ENCODE assay signal across 18 cellular contexts in genomic region chr4:77834403-77834802, GRCh38. TPM values are rescaled to one million over a fixed set of nuclear protein-coding genes. Genes with fewer than 3 reads are reported as not detected.
DNase-seq lines count a peak whose midpoint lies in the region; ATAC-seq and TF ChIP-seq lines count a peak whose summit lies in the region.
"Had no signal": no experiment of that assay in that cellular context is flagged by ENCODE, and none has a peak within 500 bp of the region (broad histone marks: within the 10 kb centered on the region; RNA-seq: fewer than 3 reads in every experiment).

No MANE protein-coding gene starts in this region.

- no peaks in the 10 kb centered on the region for H3K36me3 Mint-ChIP-seq in activated CD8-positive, alpha-beta T cell treated with anti-CD3 and anti-CD28 coated beads for 36 hours (ENCODE audit: low read depth)
- H3K36me3 Mint-ChIP-seq in activated CD8-positive, alpha-beta T cell treated with anti-CD3 and anti-CD28 coated beads, Interleukin-2, amount 10 ng/mL, durations not matched to agents 7 days and 5 days (ENCODE audit: low read depth): no peaks in the 10 kb centered on the region
- peaks cover 2% of the 10 kb centered on the region for H3K36me3 Mint-ChIP-seq in activated T-helper 1 cell treated with anti-CD3 and anti-CD28 coated beads, Interleukin-12 subunit alpha, Interleukin-12 subunit beta, Interleukin-2, Interleukin-4 antibody, amounts not matched to agents 30 ng/mL and 10 ng/mL and 1 ng/mL, durations not matched to agents 14 hours and 24 hours and 36 hours (ENCODE audit: low read depth)
- no peaks in the 10 kb centered on the region for H3K36me3 Mint-ChIP-seq in stimulated activated naive CD8-positive, alpha-beta T cell treated with anti-CD3 and anti-CD28 coated beads, Interleukin-15, Interleukin-2, amounts not matched to agents 100 ng/mL and 50 ng/mL, for 24 hours (ENCODE audit: low read depth)
- H3K36me3 Mint-ChIP-seq: CD4-positive, CD25-positive, alpha-beta regulatory T cell; CD8-positive, alpha-beta memory T cell had no signal

- H3K9me3 Mint-ChIP-seq in activated CD8-positive, alpha-beta T cell treated with anti-CD3 and anti-CD28 coated beads for 36 hours: no peaks in the 10 kb centered on the region
- H3K9me3 Mint-ChIP-seq in activated CD8-positive, alpha-beta T cell treated with anti-CD3 and anti-CD28 coated beads, Interleukin-2, amount 10 ng/mL, durations not matched to agents 7 days and 5 days (ENCODE audit: insufficient read depth): no peaks in the 10 kb centered on the region
- H3K9me3 Mint-ChIP-seq in activated T-helper 1 cell treated with anti-CD3 and anti-CD28 coated beads, Interleukin-12 subunit alpha, Interleukin-12 subunit beta, Interleukin-2, Interleukin-4 antibody, amounts not matched to agents 30 ng/mL and 10 ng/mL and 1 ng/mL, durations not matched to agents 14 hours and 24 hours and 36 hours: no peaks in the 10 kb centered on the region
- H3K9me3 Mint-ChIP-seq in stimulated activated naive CD8-positive, alpha-beta T cell treated with anti-CD3 and anti-CD28 coated beads, Interleukin-15, Interleukin-2, amounts not matched to agents 100 ng/mL and 50 ng/mL, for 24 hours: no peaks in the 10 kb centered on the region
- H3K9me3 Mint-ChIP-seq: CD4-positive, CD25-positive, alpha-beta regulatory T cell; CD8-positive, alpha-beta memory T cell had no signal

- POLR2A ChIA-PET in activated CD8-positive, alpha-beta T cell treated with anti-CD3 and anti-CD28 coated beads for 36 hours (lab: Charles Lee): interaction anchor here (2.0 kb wide), 1 partner anchor 14 kb away, joined by 6 read pairs; no protein-coding TSS in a partner anchor
- POLR2A ChIA-PET in activated CD8-positive, alpha-beta T cell treated with anti-CD3 and anti-CD28 coated beads, Interleukin-2, amount 10 ng/mL, durations not matched to agents 7 days and 5 days (lab: Charles Lee): no interaction called here

- H3K4me1 Mint-ChIP-seq in activated CD8-positive, alpha-beta T cell treated with anti-CD3 and anti-CD28 coated beads for 36 hours (ENCODE audit: low read depth): peaks cover 18% of the 10 kb centered on the region
- H3K4me1 Mint-ChIP-seq in activated CD8-positive, alpha-beta T cell treated with anti-CD3 and anti-CD28 coated beads, Interleukin-2, amount 10 ng/mL, durations not matched to agents 7 days and 5 days (ENCODE audit: low read depth): no peaks in the 10 kb centered on the region
- peaks cover 7% of the 10 kb centered on the region for H3K4me1 Mint-ChIP-seq in activated T-helper 1 cell treated with anti-CD3 and anti-CD28 coated beads, Interleukin-12 subunit alpha, Interleukin-12 subunit beta, Interleukin-2, Interleukin-4 antibody, amounts not matched to agents 30 ng/mL and 10 ng/mL and 1 ng/mL, durations not matched to agents 14 hours and 24 hours and 36 hours (ENCODE audit: low read depth)
- H3K4me1 Mint-ChIP-seq in stimulated activated naive CD8-positive, alpha-beta T cell treated with anti-CD3 and anti-CD28 coated beads, Interleukin-15, Interleukin-2, amounts not matched to agents 100 ng/mL and 50 ng/mL, for 24 hours (ENCODE audit: low read depth): peaks cover 17% of the 10 kb centered on the region

- no peak for TF ChIP-seq CTCF in activated CD8-positive, alpha-beta T cell treated with anti-CD3 and anti-CD28 coated beads for 36 hours (IDR thresholded peaks at IDR 0.05)

- no peak overlapping the region for H3K27ac Mint-ChIP-seq in activated CD8-positive, alpha-beta T cell treated with anti-CD3 and anti-CD28 coated beads for 36 hours
- no peak overlapping the region for H3K27ac Mint-ChIP-seq in activated CD8-positive, alpha-beta T cell treated with anti-CD3 and anti-CD28 coated beads, Interleukin-2, amount 10 ng/mL, durations not matched to agents 7 days and 5 days
- H3K27ac Mint-ChIP-seq in activated T-helper 1 cell treated with anti-CD3 and anti-CD28 coated beads, Interleukin-12 subunit alpha, Interleukin-12 subunit beta, Interleukin-2, Interleukin-4 antibody, amounts not matched to agents 30 ng/mL and 10 ng/mL and 1 ng/mL, durations not matched to agents 14 hours and 24 hours and 36 hours: peak overlapping the region; percentile 31
- H3K27ac Mint-ChIP-seq in stimulated activated naive CD8-positive, alpha-beta T cell treated with anti-CD3 and anti-CD28 coated beads, Interleukin-15, Interleukin-2, amounts not matched to agents 100 ng/mL and 50 ng/mL, for 24 hours: peak overlapping the region; percentile 5
- H3K27ac Mint-ChIP-seq: CD8-positive, alpha-beta memory T cell had no signal

- CTCF ChIA-PET in activated CD8-positive, alpha-beta T cell treated with anti-CD3 and anti-CD28 coated beads for 36 hours (lab: Charles Lee): interaction anchor here (1.2 kb wide), 1 partner anchor 8 kb away, joined by 5 read pairs; no protein-coding TSS in a partner anchor
- CTCF ChIA-PET in activated CD8-positive, alpha-beta T cell treated with anti-CD3 and anti-CD28 coated beads, Interleukin-2, amount 10 ng/mL, durations not matched to agents 7 days and 5 days (lab: Charles Lee): no interaction called here

- ATAC-seq in activated CD8-positive, alpha-beta T cell treated with anti-CD3 and anti-CD28 coated beads for 36 hours: peak; percentile 27
- ATAC-seq in activated CD8-positive, alpha-beta T cell treated with anti-CD3 and anti-CD28 coated beads, Interleukin-2, amount 10 ng/mL, durations not matched to agents 7 days and 5 days: no peak
- ATAC-seq: HepG2 had no signal

- no peak for DNase-seq in activated CD8-positive, alpha-beta T cell treated with anti-CD3 and anti-CD28 coated beads for 36 hours
- no peak for DNase-seq in activated CD8-positive, alpha-beta T cell treated with anti-CD3 and anti-CD28 coated beads, Interleukin-2, amount 10 ng/mL, durations not matched to agents 7 days and 5 days
- peak; percentile 12 for DNase-seq in NCI-H2227 (lab: John Stamatoyannopoulos, UW; ENCODE audit: unreplicated experiment)
- DNase-seq in activated T-helper 1 cell treated with anti-CD3 and anti-CD28 coated beads, Interleukin-12 subunit alpha, Interleukin-12 subunit beta, Interleukin-2, Interleukin-4 antibody, amounts not matched to agents 30 ng/mL and 10 ng/mL and 1 ng/mL, durations not matched to agents 14 hours and 24 hours and 36 hours (ENCODE audit: low spot score): no peak
- no peak for DNase-seq in GDM1 (lab: John Stamatoyannopoulos, UW)
- DNase-seq: ACHN; BE2C; C1 segment of cervical spinal cord; CD4-positive, CD25-positive, alpha-beta regulatory T cell; CD8-positive, alpha-beta memory T cell; COR-L47; DMS 273 treated with DMSO at 0.1 percent for 48 hours; DMS53; DND-41; EL; GM23248 had no signal

- H3K27me3 Mint-ChIP-seq in activated CD8-positive, alpha-beta T cell treated with anti-CD3 and anti-CD28 coated beads for 36 hours: no peaks in the 10 kb centered on the region
- H3K27me3 Mint-ChIP-seq in activated CD8-positive, alpha-beta T cell treated with anti-CD3 and anti-CD28 coated beads, Interleukin-2, amount 10 ng/mL, durations not matched to agents 7 days and 5 days (ENCODE audit: low read depth): no peaks in the 10 kb centered on the region
- H3K27me3 Mint-ChIP-seq in activated T-helper 1 cell treated with anti-CD3 and anti-CD28 coated beads, Interleukin-12 subunit alpha, Interleukin-12 subunit beta, Interleukin-2, Interleukin-4 antibody, amounts not matched to agents 30 ng/mL and 10 ng/mL and 1 ng/mL, durations not matched to agents 14 hours and 24 hours and 36 hours (ENCODE audit: insufficient read depth): no peaks in the 10 kb centered on the region
- no peaks in the 10 kb centered on the region for H3K27me3 Mint-ChIP-seq in stimulated activated naive CD8-positive, alpha-beta T cell treated with anti-CD3 and anti-CD28 coated beads, Interleukin-15, Interleukin-2, amounts not matched to agents 100 ng/mL and 50 ng/mL, for 24 hours
- H3K27me3 Mint-ChIP-seq: CD4-positive, CD25-positive, alpha-beta regulatory T cell; CD8-positive, alpha-beta memory T cell had no signal

- H3K4me3 Mint-ChIP-seq in activated CD8-positive, alpha-beta T cell treated with anti-CD3 and anti-CD28 coated beads for 36 hours: no peak overlapping the region
- H3K4me3 Mint-ChIP-seq in activated CD8-positive, alpha-beta T cell treated with anti-CD3 and anti-CD28 coated beads, Interleukin-2, amount 10 ng/mL, durations not matched to agents 7 days and 5 days: no peak overlapping the region
- no peak overlapping the region for H3K4me3 Mint-ChIP-seq in activated T-helper 1 cell treated with anti-CD3 and anti-CD28 coated beads, Interleukin-12 subunit alpha, Interleukin-12 subunit beta, Interleukin-2, Interleukin-4 antibody, amounts not matched to agents 30 ng/mL and 10 ng/mL and 1 ng/mL, durations not matched to agents 14 hours and 24 hours and 36 hours
- no peak overlapping the region for H3K4me3 Mint-ChIP-seq in stimulated activated naive CD8-positive, alpha-beta T cell treated with anti-CD3 and anti-CD28 coated beads, Interleukin-15, Interleukin-2, amounts not matched to agents 100 ng/mL and 50 ng/mL, for 24 hours
- H3K4me3 Mint-ChIP-seq: CD4-positive, CD25-positive, alpha-beta regulatory T cell; CD8-positive, alpha-beta memory T cell had no signal

- intact Hi-C loops in activated CD8-positive, alpha-beta T cell treated with anti-CD3 and anti-CD28 coated beads for 36 hours (cut with micrococcal nuclease): no loop called here
- intact Hi-C loops in activated T-helper 1 cell treated with anti-CD3 and anti-CD28 coated beads, Interleukin-12 subunit alpha, Interleukin-12 subunit beta, Interleukin-2, Interleukin-4 antibody, amounts not matched to agents 30 ng/mL and 10 ng/mL and 1 ng/mL, durations not matched to agents 14 hours and 24 hours and 36 hours (cut with micrococcal nuclease): no loop called here

RNA-seq across cellular contexts. Expression of gene CNOT6L, which starts 15.2 kb away (rescaled TPM):
- total RNA-seq in activated CD8-positive, alpha-beta T cell treated with anti-CD3 and anti-CD28 coated beads for 36 hours: 100 to 1,000 TPM; 109 to 118 TPM
- 100 to 1,000 TPM; 107 to 108 TPM for total RNA-seq in activated CD8-positive, alpha-beta T cell treated with anti-CD3 and anti-CD28 coated beads, Interleukin-2, amount 10 ng/mL, durations not matched to agents 7 days and 5 days
- 119 and 121 TPM in 2 replicates for total RNA-seq in activated T-helper 1 cell treated with anti-CD3 and anti-CD28 coated beads, Interleukin-12 subunit alpha, Interleukin-12 subunit beta, Interleukin-2, Interleukin-4 antibody, amounts not matched to agents 30 ng/mL and 10 ng/mL and 1 ng/mL, durations not matched to agents 14 hours and 24 hours and 36 hours

RNA-seq across cellular contexts. Expression of gene MRPL1, which starts 28.2 kb away (rescaled TPM):
- total RNA-seq in activated CD8-positive, alpha-beta T cell treated with anti-CD3 and anti-CD28 coated beads for 36 hours: 10 to 100 TPM; 55.7 to 62.4 TPM
- 10 to 100 TPM; 45.6 to 47.2 TPM for total RNA-seq in activated CD8-positive, alpha-beta T cell treated with anti-CD3 and anti-CD28 coated beads, Interleukin-2, amount 10 ng/mL, durations not matched to agents 7 days and 5 days
- total RNA-seq in activated T-helper 1 cell treated with anti-CD3 and anti-CD28 coated beads, Interleukin-12 subunit alpha, Interleukin-12 subunit beta, Interleukin-2, Interleukin-4 antibody, amounts not matched to agents 30 ng/mL and 10 ng/mL and 1 ng/mL, durations not matched to agents 14 hours and 24 hours and 36 hours: 72.7 and 75.0 TPM in 2 replicates

Comparison
In these comparisons a context has a peak if more than half of its experiments do, and no peak if none do; other contexts are left out.
1. H3K27ac Mint-ChIP-seq: peak in activated T-helper 1 cell treated with anti-CD3 and anti-CD28 coated beads, Interleukin-12 subunit alpha, Interleukin-12 subunit beta, Interleukin-2, Interleukin-4 antibody, amounts not matched to agents 30 ng/mL and 10 ng/mL and 1 ng/mL, durations not matched to agents 14 hours and 24 hours and 36 hours (single experiment) and stimulated activated naive CD8-positive, alpha-beta T cell treated with anti-CD3 and anti-CD28 coated beads, Interleukin-15, Interleukin-2, amounts not matched to agents 100 ng/mL and 50 ng/mL, for 24 hours (single experiment); none in activated CD8-positive, alpha-beta T cell treated with anti-CD3 and anti-CD28 coated beads for 36 hours (single experiment) and activated CD8-positive, alpha-beta T cell treated with anti-CD3 and anti-CD28 coated beads, Interleukin-2, amount 10 ng/mL, durations not matched to agents 7 days and 5 days (single experiment).